Comparison of ENCODE assay signal across 16 cellular contexts in genomic region chr4:72820107-72820506, GRCh38.
A peak's percentile ranks its signal among the peaks of the same experiment; 100 is the strongest.
DNase-seq lines count a peak whose midpoint lies in the region; ATAC-seq and TF ChIP-seq lines count a peak whose summit lies in the region.
"Had no signal": no experiment of that assay in that cellular context is flagged by ENCODE, and none has a peak within 500 bp of the region (broad histone marks: within the 10 kb centered on the region; RNA-seq: fewer than 3 reads in every experiment).

No MANE protein-coding gene starts in this region.

- H3K4me1 ChIP-seq in cardiac muscle cell (ENCODE audit: low read depth) (peaks cover 18% of the 10 kb centered on the region), osteoblast (ENCODE audit: insufficient read depth, low read length) (peaks cover 26% of the 10 kb centered on the region)
- H3K4me1 ChIP-seq: A549, Caco-2 had no signal

- no peak for TF ChIP-seq CTCF in cardiac muscle cell (IDR thresholded peaks at IDR 0.05; ENCODE audit: low read depth, low read length)
- TF ChIP-seq CTCF in neural cell (IDR thresholded peaks at IDR 0.05; ENCODE audit: poor library complexity, severe bottlenecking) = no peak
- no peak for TF ChIP-seq CTCF in osteoblast (IDR thresholded peaks at IDR 0.05; ENCODE audit: extremely low read depth, low read depth, low read length)

- intact Hi-C loops in left cardiac atrium (cut with DNase I) = no loop called here

- H4K20me1 ChIP-seq in neural cell (ENCODE audit: insufficient read depth) (no peaks in the 10 kb centered on the region), osteoblast (ENCODE audit: insufficient read depth, low read length) (no peaks in the 10 kb centered on the region)
- H4K20me1 ChIP-seq: BLaER1 treated with 17β-estradiol and CSF1 and Interleukin-3, amounts not matched to agents 10 nM and 100 nM had no signal

- H3K27ac ChIP-seq in cardiac muscle cell = peak overlapping the region; percentile 65
- no peak overlapping the region for H3K27ac ChIP-seq in neural cell (ENCODE audit: low read length)
- no peak overlapping the region for H3K27ac ChIP-seq in osteoblast (ENCODE audit: low read depth, low read length)
- H3K27ac ChIP-seq: 22Rv1; A549; BLaER1 treated with 17β-estradiol and CSF1 and Interleukin-3, amounts not matched to agents 10 nM and 100 nM; C4-2B had no signal

- H3K9ac ChIP-seq in neural cell (ENCODE audit: low read length) = no peak overlapping the region
- H3K9ac ChIP-seq: BLaER1 treated with 17β-estradiol and CSF1 and Interleukin-3, amounts not matched to agents 10 nM and 100 nM had no signal

- H3K36me3 ChIP-seq in cardiac muscle cell (no peaks in the 10 kb centered on the region), neural cell (ENCODE audit: insufficient read depth, low read length) (no peaks in the 10 kb centered on the region), osteoblast (ENCODE audit: insufficient read depth, low read length) (no peaks in the 10 kb centered on the region)
- H3K36me3 ChIP-seq: BLaER1 treated with 17β-estradiol and CSF1 and Interleukin-3, amounts not matched to agents 10 nM and 100 nM had no signal

- no peaks in the 10 kb centered on the region for H3K9me2 ChIP-seq in neural cell (ENCODE audit: insufficient read depth, low read length)

- ATAC-seq in left cardiac atrium = no peak
- ATAC-seq: A549; CD8-positive, alpha-beta T cell had no signal

- TF ChIP-seq EP300 in neural cell (conservative IDR thresholded peaks at IDR 0.05; ENCODE audit: poor library complexity, severe bottlenecking) = peak; percentile 84

- TF ChIP-seq RAD21 in neural cell (conservative IDR thresholded peaks at IDR 0.05) = no peak

- H2AFZ ChIP-seq in neural cell (ENCODE audit: low read depth, low read length) = no peak overlapping the region
- no peak overlapping the region for H2AFZ ChIP-seq in osteoblast (ENCODE audit: low read length)

- H3K79me2 ChIP-seq in neural cell (replicated peaks; ENCODE audit: insufficient read depth, low read length) (no peaks in the 10 kb centered on the region), osteoblast (ENCODE audit: insufficient read depth, low read length) (no peaks in the 10 kb centered on the region)

- DNase-seq in cardiac muscle cell (ENCODE audit: low read depth in 1 of 2, low spot score in 1 of 2) (no peak), left cardiac atrium (no peak), osteoblast (ENCODE audit: insufficient read length, low spot score, missing footprints) (no peak)
- no peak for DNase-seq in stimulated activated CD4-positive, alpha-beta T cell treated with anti-CD3 and anti-CD28 coated beads, Interleukin-12 subunit alpha, Interleukin-12 subunit beta, amount 100 ng/mL, for 4 hours
- DNase-seq: AML-193; Caco-2; Calu3; CD4-positive, alpha-beta T cell; CD8-positive, alpha-beta T cell; DMS79 treated with DMSO at 0.1 percent for 48 hours; GF-D8 had no signal

- H3K4me3 ChIP-seq in cardiac muscle cell = no peak overlapping the region
- no peak overlapping the region for H3K4me3 ChIP-seq in neural cell (ENCODE audit: low read length)
- no peak overlapping the region for H3K4me3 ChIP-seq in osteoblast (ENCODE audit: insufficient read depth, low read length)
- H3K4me3 ChIP-seq: A549; BLaER1 treated with 17β-estradiol and CSF1 and Interleukin-3, amounts not matched to agents 10 nM and 100 nM had no signal

- H3K4me2 ChIP-seq in neural cell (ENCODE audit: low read length) (no peak overlapping the region), osteoblast (ENCODE audit: insufficient read depth, low read length) (no peak overlapping the region)
- H3K4me2 ChIP-seq: A549 had no signal

- H3K9me3 ChIP-seq in cardiac muscle cell (ENCODE audit: low read depth) (no peaks in the 10 kb centered on the region), neural cell (ENCODE audit: low read length) (no peaks in the 10 kb centered on the region), osteoblast (ENCODE audit: low read depth, low read length) (no peaks in the 10 kb centered on the region)
- H3K9me3 ChIP-seq: A549; BLaER1 treated with 17β-estradiol and CSF1 and Interleukin-3, amounts not matched to agents 10 nM and 100 nM; Caco-2 had no signal

- H3K27me3 ChIP-seq in cardiac muscle cell (no peaks in the 10 kb centered on the region), neural cell (ENCODE audit: insufficient read depth, low read depth, low read length) (no peaks in the 10 kb centered on the region), osteoblast (ENCODE audit: insufficient read depth, low read length) (no peaks in the 10 kb centered on the region)
- H3K27me3 ChIP-seq: BLaER1 treated with 17β-estradiol and CSF1 and Interleukin-3, amounts not matched to agents 10 nM and 100 nM had no signal

- no peaks in the 10 kb centered on the region for H3F3A ChIP-seq in neural cell (ENCODE audit: insufficient read depth, low read length, poor library complexity, severe bottlenecking)

TF ChIP-seq in neural cell, 6 proteins besides CTCF, POLR2A, EP300 and RAD21:
- TF ChIP-seq POLR2AphosphoS5 (IDR thresholded peaks at IDR 0.05) (no peak), MXI1 (conservative IDR thresholded peaks at IDR 0.05; ENCODE audit: poor library complexity, severe bottlenecking) (no peak), SMC3 (conservative IDR thresholded peaks at IDR 0.05; ENCODE audit: poor library complexity) (no peak), TAF1 (IDR thresholded peaks at IDR 0.05; ENCODE audit: low read depth) (no peak), EZH2 (IDR thresholded peaks at IDR 0.05; ENCODE audit: borderline replicate concordance, insufficient read depth, low read length, poor library complexity, severe bottlenecking) (no peak)
- TF ChIP-seq, protein P1, sequence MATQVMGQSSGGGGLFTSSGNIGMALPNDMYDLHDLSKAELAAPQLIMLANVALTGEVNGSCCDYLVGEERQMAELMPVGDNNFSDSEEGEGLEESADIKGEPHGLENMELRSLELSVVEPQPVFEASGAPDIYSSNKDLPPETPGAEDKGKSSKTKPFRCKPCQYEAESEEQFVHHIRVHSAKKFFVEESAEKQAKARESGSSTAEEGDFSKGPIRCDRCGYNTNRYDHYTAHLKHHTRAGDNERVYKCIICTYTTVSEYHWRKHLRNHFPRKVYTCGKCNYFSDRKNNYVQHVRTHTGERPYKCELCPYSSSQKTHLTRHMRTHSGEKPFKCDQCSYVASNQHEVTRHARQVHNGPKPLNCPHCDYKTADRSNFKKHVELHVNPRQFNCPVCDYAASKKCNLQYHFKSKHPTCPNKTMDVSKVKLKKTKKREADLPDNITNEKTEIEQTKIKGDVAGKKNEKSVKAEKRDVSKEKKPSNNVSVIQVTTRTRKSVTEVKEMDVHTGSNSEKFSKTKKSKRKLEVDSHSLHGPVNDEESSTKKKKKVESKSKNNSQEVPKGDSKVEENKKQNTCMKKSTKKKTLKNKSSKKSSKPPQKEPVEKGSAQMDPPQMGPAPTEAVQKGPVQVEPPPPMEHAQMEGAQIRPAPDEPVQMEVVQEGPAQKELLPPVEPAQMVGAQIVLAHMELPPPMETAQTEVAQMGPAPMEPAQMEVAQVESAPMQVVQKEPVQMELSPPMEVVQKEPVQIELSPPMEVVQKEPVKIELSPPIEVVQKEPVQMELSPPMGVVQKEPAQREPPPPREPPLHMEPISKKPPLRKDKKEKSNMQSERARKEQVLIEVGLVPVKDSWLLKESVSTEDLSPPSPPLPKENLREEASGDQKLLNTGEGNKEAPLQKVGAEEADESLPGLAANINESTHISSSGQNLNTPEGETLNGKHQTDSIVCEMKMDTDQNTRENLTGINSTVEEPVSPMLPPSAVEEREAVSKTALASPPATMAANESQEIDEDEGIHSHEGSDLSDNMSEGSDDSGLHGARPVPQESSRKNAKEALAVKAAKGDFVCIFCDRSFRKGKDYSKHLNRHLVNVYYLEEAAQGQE (IDR thresholded peaks at IDR 0.05; ENCODE audit: borderline replicate concordance) = no peak
